ENCODE assay signal across 8 cellular contexts in genomic region chr18:62586148-62586774, GRCh38.
A peak's percentile ranks its signal among the peaks of the same experiment; 100 is the strongest.
DNase-seq lines count a peak whose midpoint lies in the region; ATAC-seq and TF ChIP-seq lines count a peak whose summit lies in the region.

No MANE protein-coding gene starts in this region.

- no peak for TF ChIP-seq POLR2A in suprapubic skin (IDR thresholded peaks at IDR 0.05)

- no peaks in the 10 kb centered on the region for H3K27me3 ChIP-seq in CD8-positive, alpha-beta memory T cell (ENCODE audit: insufficient read depth, low read length, poor library complexity, severe bottlenecking)
- no peaks in the 10 kb centered on the region for H3K27me3 ChIP-seq in neuronal stem cell (ENCODE audit: control insufficient read depth in 3 of 3, insufficient read depth in 3 of 3, low read depth in 1 of 3, low read length in 3 of 3)
- no peaks in the 10 kb centered on the region for H3K27me3 ChIP-seq in suprapubic skin

- H3K79me1 ChIP-seq in neuronal stem cell (ENCODE audit: low read depth, low read length) = no peaks in the 10 kb centered on the region

- no peak overlapping the region for H2BK15ac ChIP-seq in neuronal stem cell (ENCODE audit: low read length)

- peaks cover 25% of the 10 kb centered on the region for H3K4me1 ChIP-seq in CD8-positive, alpha-beta memory T cell (ENCODE audit: insufficient read depth, low read length)
- peaks cover 4 to 9% of the 10 kb centered on the region in 2 donors for H3K4me1 ChIP-seq in neuronal stem cell (ENCODE audit: control insufficient read depth in 2 of 2, insufficient read depth in 1 of 2, low read depth in 1 of 2, low read length in 2 of 2)
- peaks cover 17% of the 10 kb centered on the region for H3K4me1 ChIP-seq in suprapubic skin

- H3K4me3 Mint-ChIP-seq in CD8-positive, alpha-beta memory T cell = peak overlapping the region in 6 of 7 donors; percentile 38 to 86 (median 64)
- peak overlapping the region; percentile 68 for H3K4me3 Mint-ChIP-seq in activated T-helper 1 cell treated with anti-CD3 and anti-CD28 coated beads, Interleukin-12 subunit alpha, Interleukin-12 subunit beta, Interleukin-2, Interleukin-4 antibody, amounts not matched to agents 30 ng/mL and 10 ng/mL and 1 ng/mL, durations not matched to agents 14 hours and 24 hours and 36 hours

- H3K18ac ChIP-seq in neuronal stem cell (ENCODE audit: low read length) = no peak overlapping the region

- H3K36me3 ChIP-seq in CD8-positive, alpha-beta memory T cell (ENCODE audit: insufficient read depth, low read length) = no peaks in the 10 kb centered on the region
- no peaks in the 10 kb centered on the region for H3K36me3 ChIP-seq in neuronal stem cell (replicated peaks in 1 of 2; ENCODE audit: control insufficient read depth in 2 of 2, insufficient read depth in 2 of 2, low read length in 2 of 2)
- H3K36me3 ChIP-seq in suprapubic skin = no peaks in the 10 kb centered on the region

- peaks cover 4 to 8% (median 6%) of the 10 kb centered on the region in 3 donors for H3K36me3 Mint-ChIP-seq in CD8-positive, alpha-beta memory T cell
- H3K36me3 Mint-ChIP-seq in activated T-helper 1 cell treated with anti-CD3 and anti-CD28 coated beads, Interleukin-12 subunit alpha, Interleukin-12 subunit beta, Interleukin-2, Interleukin-4 antibody, amounts not matched to agents 30 ng/mL and 10 ng/mL and 1 ng/mL, durations not matched to agents 14 hours and 24 hours and 36 hours (ENCODE audit: low read depth) = peaks cover 28% of the 10 kb centered on the region

- no peaks in the 10 kb centered on the region for H3K9me3 ChIP-seq in CD8-positive, alpha-beta memory T cell (ENCODE audit: low read length)
- H3K9me3 ChIP-seq in neuronal stem cell (replicated peaks in 1 of 2; ENCODE audit: control insufficient read depth in 2 of 2, insufficient read depth in 1 of 2, low read depth in 1 of 2, low read length in 2 of 2) = peaks cover 0 to 2% of the 10 kb centered on the region in 2 donors
- no peaks in the 10 kb centered on the region for H3K9me3 ChIP-seq in suprapubic skin

- peak; percentile 76 for ATAC-seq in GM19452 (IDR thresholded peaks at IDR 0.05; ENCODE audit: unreplicated experiment)

- H3K4me2 ChIP-seq in neuronal stem cell (ENCODE audit: insufficient read depth, low read length, poor library complexity, severe bottlenecking) = no peak overlapping the region

- H2BK12ac ChIP-seq in neuronal stem cell (ENCODE audit: low read length) = no peak overlapping the region

- no peak overlapping the region for H4K91ac ChIP-seq in neuronal stem cell (ENCODE audit: low read depth, low read length, poor library complexity)

- intact Hi-C loops in activated T-helper 1 cell treated with anti-CD3 and anti-CD28 coated beads, Interleukin-12 subunit alpha, Interleukin-12 subunit beta, Interleukin-2, Interleukin-4 antibody, amounts not matched to agents 30 ng/mL and 10 ng/mL and 1 ng/mL, durations not matched to agents 14 hours and 24 hours and 36 hours (cut with micrococcal nuclease) = loop anchor here (1.0 to 10.0 kb wide), 8 partner anchors 52 to 853 kb away; partner anchors contain the start of genes PIGN and RELCH

- H3K4me3 ChIP-seq in CD8-positive, alpha-beta memory T cell (ENCODE audit: low read length) = no peak overlapping the region
- H3K4me3 ChIP-seq in neuronal stem cell (ENCODE audit: low read length in 2 of 2) = no peak overlapping the region
- peak overlapping the region; percentile 14 for H3K4me3 ChIP-seq in suprapubic skin

- TF ChIP-seq CTCF in suprapubic skin (IDR thresholded peaks at IDR 0.05) = peak; percentile 29 to 76

- DNase-seq in CD8-positive, alpha-beta memory T cell = peak; percentile 14 to 61 (median 27)
- DNase-seq in HK-2 (ENCODE audit: unreplicated experiment) (peak; percentile 6), fibroblast of peridontal ligament (ENCODE audit: extremely low read depth) (peak; percentile 70), neuronal stem cell (ENCODE audit: low spot score) (peak; percentile 62), suprapubic skin (ENCODE audit: low spot score in 2 of 2) (no peak)
- DNase-seq in activated T-helper 1 cell treated with anti-CD3 and anti-CD28 coated beads, Interleukin-12 subunit alpha, Interleukin-12 subunit beta, Interleukin-2, Interleukin-4 antibody, amounts not matched to agents 30 ng/mL and 10 ng/mL and 1 ng/mL, durations not matched to agents 14 hours and 24 hours and 36 hours (ENCODE audit: low spot score) = peak; percentile 59

- H3K9ac ChIP-seq in neuronal stem cell (ENCODE audit: low read depth, low read length, poor library complexity) = no peak overlapping the region

- no peak overlapping the region for H3K14ac ChIP-seq in neuronal stem cell (ENCODE audit: low read length)

- no peak overlapping the region for H3K23ac ChIP-seq in neuronal stem cell (ENCODE audit: low read depth, low read length, poor library complexity)

- no peak overlapping the region for H2BK120ac ChIP-seq in neuronal stem cell (ENCODE audit: low read depth, low read length)

- H3K4ac ChIP-seq in neuronal stem cell (ENCODE audit: low read length) = no peak overlapping the region

- POLR2A ChIA-PET in CD8-positive, alpha-beta memory T cell (lab: Charles Lee) = no interaction called here

- H3K27me3 Mint-ChIP-seq in CD8-positive, alpha-beta memory T cell = no peaks in the 10 kb centered on the region
- H3K27me3 Mint-ChIP-seq in activated T-helper 1 cell treated with anti-CD3 and anti-CD28 coated beads, Interleukin-12 subunit alpha, Interleukin-12 subunit beta, Interleukin-2, Interleukin-4 antibody, amounts not matched to agents 30 ng/mL and 10 ng/mL and 1 ng/mL, durations not matched to agents 14 hours and 24 hours and 36 hours (ENCODE audit: insufficient read depth) = no peaks in the 10 kb centered on the region

- CTCF ChIA-PET in CD8-positive, alpha-beta memory T cell (lab: Charles Lee) = interaction anchor here (0.7 to 3.3 kb wide), 11 partner anchors 8 to 853 kb away, joined by 3 to 13 read pairs (median 4); partner anchors contain the start of gene ZCCHC2

- H4K8ac ChIP-seq in neuronal stem cell (ENCODE audit: low read depth, low read length) = no peak overlapping the region

- peaks cover 34 to 42% (median 34%) of the 10 kb centered on the region in 3 donors for H3K4me1 Mint-ChIP-seq in CD8-positive, alpha-beta memory T cell
- H3K4me1 Mint-ChIP-seq in activated T-helper 1 cell treated with anti-CD3 and anti-CD28 coated beads, Interleukin-12 subunit alpha, Interleukin-12 subunit beta, Interleukin-2, Interleukin-4 antibody, amounts not matched to agents 30 ng/mL and 10 ng/mL and 1 ng/mL, durations not matched to agents 14 hours and 24 hours and 36 hours (ENCODE audit: low read depth) = peaks cover 44% of the 10 kb centered on the region

- no peak overlapping the region for H2AFZ ChIP-seq in neuronal stem cell (ENCODE audit: low read length)

- no peak for TF ChIP-seq EP300 in suprapubic skin (IDR thresholded peaks at IDR 0.05)

- no peak overlapping the region for H2AK5ac ChIP-seq in neuronal stem cell (ENCODE audit: low read depth, low read length)

- H3K27ac ChIP-seq in CD8-positive, alpha-beta memory T cell (ENCODE audit: low read depth, low read length) = no peak overlapping the region
- no peak overlapping the region for H3K27ac ChIP-seq in neuronal stem cell (replicated peaks; ENCODE audit: low read length)
- H3K27ac ChIP-seq in suprapubic skin = no peak overlapping the region

- WGBS in neuronal stem cell (ENCODE audit: extremely low coverage in 2 of 2, insufficient read length in 2 of 2, insufficient replicate concordance in 1 of 2), 2 donors = no CpG with 5 or more reads among the region's 14 CpGs
- whole genome bisulfite sequencing in suprapubic skin = 36% methylated on average over 14 of the region's 14 CpGs

- H3K9me3 Mint-ChIP-seq in CD8-positive, alpha-beta memory T cell = no peaks in the 10 kb centered on the region
- no peaks in the 10 kb centered on the region for H3K9me3 Mint-ChIP-seq in activated T-helper 1 cell treated with anti-CD3 and anti-CD28 coated beads, Interleukin-12 subunit alpha, Interleukin-12 subunit beta, Interleukin-2, Interleukin-4 antibody, amounts not matched to agents 30 ng/mL and 10 ng/mL and 1 ng/mL, durations not matched to agents 14 hours and 24 hours and 36 hours

- H2BK5ac ChIP-seq in neuronal stem cell (ENCODE audit: low read length) = no peak overlapping the region

- H3K27ac Mint-ChIP-seq in CD8-positive, alpha-beta memory T cell = peak overlapping the region in 3 of 8 donors; percentile 15 to 77 (median 55)
- peak overlapping the region; percentile 87 for H3K27ac Mint-ChIP-seq in activated T-helper 1 cell treated with anti-CD3 and anti-CD28 coated beads, Interleukin-12 subunit alpha, Interleukin-12 subunit beta, Interleukin-2, Interleukin-4 antibody, amounts not matched to agents 30 ng/mL and 10 ng/mL and 1 ng/mL, durations not matched to agents 14 hours and 24 hours and 36 hours

TF ChIP-seq in PFSK-1, 5 proteins besides CTCF, POLR2A, EP300 and RAD21:
- TF ChIP-seq FOXP2 (optimal IDR thresholded peaks at IDR 0.05; ENCODE audit: borderline replicate concordance, extremely low read depth, extremely low read length, insufficient read depth) = peak; percentile 34
- no peak for TF ChIP-seq POLR2AphosphoS5 (IDR thresholded peaks at IDR 0.05; ENCODE audit: low read depth, low read length)

Comparison
In these comparisons a context has a peak if more than half of its experiments do, and no peak if none do; other contexts are left out.
1. DNase-seq: peak in CD8-positive, alpha-beta memory T cell (5 of 5), HK-2 (single experiment), activated T-helper 1 cell treated with anti-CD3 and anti-CD28 coated beads, Interleukin-12 subunit alpha, Interleukin-12 subunit beta, Interleukin-2, Interleukin-4 antibody, amounts not matched to agents 30 ng/mL and 10 ng/mL and 1 ng/mL, durations not matched to agents 14 hours and 24 hours and 36 hours (single experiment), fibroblast of peridontal ligament (single experiment) and neuronal stem cell (single experiment); none in suprapubic skin (0 of 2).